In the genomic region with DNA sequence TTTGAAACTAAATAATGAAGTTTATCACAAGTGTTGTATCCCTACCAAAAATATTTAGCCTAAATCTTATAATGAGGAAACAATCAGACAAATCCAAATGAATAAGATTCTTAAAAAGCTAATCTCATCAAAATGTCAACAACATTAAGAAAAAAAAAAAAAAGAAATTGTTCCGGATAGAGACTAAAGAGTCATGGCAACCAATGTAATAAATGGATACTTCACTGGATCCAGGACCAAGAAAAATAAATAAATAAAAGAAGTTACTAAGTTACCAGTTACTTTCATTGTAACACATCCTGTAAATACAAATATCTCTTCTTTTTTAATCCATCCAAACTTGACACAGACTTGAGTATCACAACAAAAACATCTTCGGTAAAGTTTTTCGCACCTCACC, we compare ENCODE assay signal across 8 cellular contexts. TPM values are rescaled to one million over a fixed set of nuclear protein-coding genes. Genes with fewer than 3 reads are reported as not detected.
DNase-seq lines count a peak whose midpoint lies in the region; ATAC-seq, FAIRE-seq and TF ChIP-seq lines count a peak whose summit lies in the region.

No MANE protein-coding gene starts in this region.

- peak overlapping the region; percentile 98 for H3K27ac Mint-ChIP-seq in astrocyte (ENCODE audit: unreplicated experiment)

- H3K36me3 ChIP-seq in cardiac muscle cell (peaks cover 30% of the 10 kb centered on the region), astrocyte (ENCODE audit: insufficient read depth, low read length) (peaks cover 16% of the 10 kb centered on the region), right lobe of liver (peaks cover 0 to 27% (median 11%) of the 10 kb centered on the region in 4 donors), upper lobe of left lung (peaks cover 12 to 40% (median 27%) of the 10 kb centered on the region in 4 donors)

- H2AFZ ChIP-seq in astrocyte (ENCODE audit: low read depth, low read length): peak overlapping the region; percentile 80

- TF ChIP-seq CTCF in cardiac muscle cell (IDR thresholded peaks at IDR 0.05; ENCODE audit: low read depth, low read length) (no peak), astrocyte (IDR thresholded peaks at IDR 0.05; ENCODE audit: insufficient read depth, low read depth, low read length) (no peak), right lobe of liver (IDR thresholded peaks at IDR 0.05) (no peak), upper lobe of left lung (IDR thresholded peaks at IDR 0.05) (no peak)

- H3K9ac ChIP-seq in astrocyte (ENCODE audit: low read length): peak overlapping the region; percentile 92

- no peaks in the 10 kb centered on the region for H3K9me3 ChIP-seq in cardiac muscle cell (ENCODE audit: low read depth)
- no peaks in the 10 kb centered on the region for H3K9me3 ChIP-seq in astrocyte (ENCODE audit: insufficient read depth, low read depth, low read length)
- H3K9me3 ChIP-seq in right lobe of liver: no peaks in the 10 kb centered on the region
- no peaks in the 10 kb centered on the region for H3K9me3 ChIP-seq in upper lobe of left lung

- H3K79me2 ChIP-seq in astrocyte (ENCODE audit: insufficient read depth, low read length): peaks cover 79% of the 10 kb centered on the region

- peak overlapping the region; percentile 97 for H3K27ac ChIP-seq in cardiac muscle cell
- H3K27ac ChIP-seq in astrocyte (ENCODE audit: low read depth, low read length): peak overlapping the region; percentile 89
- peak overlapping the region; percentile 76 to 91 (median 78) for H3K27ac ChIP-seq in right lobe of liver
- peak overlapping the region; percentile 87 to 95 (median 93) for H3K27ac ChIP-seq in upper lobe of left lung

- TF ChIP-seq POLR2A in right lobe of liver (IDR thresholded peaks at IDR 0.05) (no peak), upper lobe of left lung (IDR thresholded peaks at IDR 0.05) (no peak)

- H3K4me3 ChIP-seq in cardiac muscle cell (peak overlapping the region; percentile 70), astrocyte (ENCODE audit: insufficient read depth, low read depth, low read length) (peak overlapping the region; percentile 97), right lobe of liver (peak overlapping the region; percentile 64 to 80 (median 66)), upper lobe of left lung (peak overlapping the region; percentile 62 to 86 (median 74))

- H3K27me3 ChIP-seq in cardiac muscle cell: no peaks in the 10 kb centered on the region
- no peaks in the 10 kb centered on the region for H3K27me3 ChIP-seq in astrocyte (ENCODE audit: insufficient read depth, low read length)
- no peaks in the 10 kb centered on the region for H3K27me3 ChIP-seq in right lobe of liver
- no peaks in the 10 kb centered on the region for H3K27me3 ChIP-seq in upper lobe of left lung

- H3K4me1 ChIP-seq in cardiac muscle cell (ENCODE audit: low read depth) (peaks cover 13% of the 10 kb centered on the region), astrocyte (ENCODE audit: insufficient read depth, low read length) (peaks cover 4% of the 10 kb centered on the region), right lobe of liver (peaks cover 0 to 20% (median 7%) of the 10 kb centered on the region in 4 donors), upper lobe of left lung (peaks cover 21 to 33% (median 29%) of the 10 kb centered on the region in 4 donors)

- H3K27me3 Mint-ChIP-seq in astrocyte (ENCODE audit: low read depth, unreplicated experiment): no peaks in the 10 kb centered on the region

- peaks cover 7% of the 10 kb centered on the region for H3K4me1 Mint-ChIP-seq in astrocyte (ENCODE audit: low read depth, unreplicated experiment)

- DNase-seq in cardiac muscle cell (ENCODE audit: low read depth in 1 of 2, low spot score in 1 of 2) (no peak), left cardiac atrium (no peak), astrocyte (ENCODE audit: low read depth) (no peak), right lobe of liver (no peak), upper lobe of left lung (no peak), epidermal melanocyte (ENCODE audit: insufficient read length, low spot score) (no peak), NCI-H82 treated with DMSO at 0.1 percent for 48 hours (lab: John Stamatoyannopoulos, UW; ENCODE audit: unreplicated experiment) (no peak)
- no peak for DNase-seq in activated CD8-positive, alpha-beta memory T cell treated with anti-CD3 and anti-CD28 coated beads, Interleukin-2, amount 50 U/mL, for 48 hours

- H3K4me2 ChIP-seq in astrocyte (ENCODE audit: low read length): peak overlapping the region; percentile 96

- H3K9me3 Mint-ChIP-seq in astrocyte (ENCODE audit: unreplicated experiment): no peaks in the 10 kb centered on the region

- peak overlapping the region; percentile 95 for H3K4me3 Mint-ChIP-seq in astrocyte (ENCODE audit: unreplicated experiment)

- TF ChIP-seq EP300 in upper lobe of left lung (IDR thresholded peaks at IDR 0.05): no peak

- H3K36me3 Mint-ChIP-seq in astrocyte (ENCODE audit: low read depth, unreplicated experiment): no peaks in the 10 kb centered on the region

- H4K20me1 ChIP-seq in astrocyte (ENCODE audit: insufficient read depth, low read length): peaks cover 12% of the 10 kb centered on the region

- FAIRE-seq in astrocyte (lab: Jason Lieb, UNC): no peak

- ATAC-seq in left cardiac atrium (no peak), right lobe of liver (no peak), upper lobe of left lung (ENCODE audit: low FRiP score in 2 of 2) (no peak)

- intact Hi-C loops in left cardiac atrium (cut with DNase I) (no loop called here), right lobe of liver (cut with DNase I) (no loop called here)

- WGBS in right lobe of liver (ENCODE audit: insufficient coverage, low coverage, low lambda C conversion rate, missing lambda C conversion rate): 3% methylated on average over 3 of the region's 3 CpGs
- 1 to 2% methylated on average over 3 of the region's 3 CpGs for WGBS in upper lobe of left lung, 2 donors

RNA-seq across cellular contexts. Expression of a gene that starts 0.6 kb away (rescaled TPM):
- total RNA-seq in cardiac muscle cell (32.0 and 41.6 TPM in 2 replicates), left cardiac atrium (10 to 100 TPM; 34.4 to 50.5 TPM), astrocyte (45.9 and 47.1 TPM in 2 replicates), right lobe of liver (10 to 100 TPM; 12.4 to 25.0 (median 18.2) TPM), upper lobe of left lung (10 to 100 TPM in 5 of 6 donors, 1 to 10 TPM in 1; 3.1 to 27.7 (median 22.9) TPM)
- 75.1 and 106 TPM in 2 replicates for polyA plus RNA-seq in cardiac muscle cell

RNA-seq across cellular contexts. Expression of a gene that starts 0.8 kb away (rescaled TPM):
- total RNA-seq in cardiac muscle cell: 140 and 174 TPM in 2 replicates
- polyA plus RNA-seq in cardiac muscle cell: 309 and 317 TPM in 2 replicates
- 100 to 1,000 TPM; 244 to 250 TPM for total RNA-seq in left cardiac atrium
- total RNA-seq in astrocyte: 73.7 and 86.4 TPM in 2 replicates
- total RNA-seq in right lobe of liver: 100 to 1,000 TPM in 1 of 6 experiments, 10 to 100 TPM in 5; 53.4 to 102 (median 64.6) TPM
- total RNA-seq in upper lobe of left lung: 10 to 100 TPM; 32.6 to 92.2 (median 62.3) TPM

RNA-seq across cellular contexts. Expression of a gene that starts 41.1 kb away (rescaled TPM):
- total RNA-seq in cardiac muscle cell (68.1 and 80.4 TPM in 2 replicates), left cardiac atrium (10 to 100 TPM; 23.1 to 27.0 TPM), astrocyte (43.2 and 47.0 TPM in 2 replicates), right lobe of liver (10 to 100 TPM; 10.6 to 38.0 (median 15.5) TPM), upper lobe of left lung (10 to 100 TPM; 17.2 to 47.3 (median 30.7) TPM)
- polyA plus RNA-seq in cardiac muscle cell: 58.3 and 62.5 TPM in 2 replicates

RNA-seq across cellular contexts. Expression of a gene that starts 49.0 kb away (rescaled TPM):
- total RNA-seq in cardiac muscle cell (28.6 and 30.6 TPM in 2 replicates), left cardiac atrium (10 to 100 TPM; 57.5 to 57.7 TPM), astrocyte (6.7 and 7.4 TPM in 2 replicates), right lobe of liver (10 to 100 TPM in 1 of 6 experiments, 1 to 10 TPM in 5; 6.0 to 11.1 (median 6.9) TPM), upper lobe of left lung (10 to 100 TPM; 14.4 to 34.6 (median 27.8) TPM)
- polyA plus RNA-seq in cardiac muscle cell: 31.1 and 54.7 TPM in 2 replicates
